1 cellular context compared by ENCODE assay signal in the genomic region with DNA sequence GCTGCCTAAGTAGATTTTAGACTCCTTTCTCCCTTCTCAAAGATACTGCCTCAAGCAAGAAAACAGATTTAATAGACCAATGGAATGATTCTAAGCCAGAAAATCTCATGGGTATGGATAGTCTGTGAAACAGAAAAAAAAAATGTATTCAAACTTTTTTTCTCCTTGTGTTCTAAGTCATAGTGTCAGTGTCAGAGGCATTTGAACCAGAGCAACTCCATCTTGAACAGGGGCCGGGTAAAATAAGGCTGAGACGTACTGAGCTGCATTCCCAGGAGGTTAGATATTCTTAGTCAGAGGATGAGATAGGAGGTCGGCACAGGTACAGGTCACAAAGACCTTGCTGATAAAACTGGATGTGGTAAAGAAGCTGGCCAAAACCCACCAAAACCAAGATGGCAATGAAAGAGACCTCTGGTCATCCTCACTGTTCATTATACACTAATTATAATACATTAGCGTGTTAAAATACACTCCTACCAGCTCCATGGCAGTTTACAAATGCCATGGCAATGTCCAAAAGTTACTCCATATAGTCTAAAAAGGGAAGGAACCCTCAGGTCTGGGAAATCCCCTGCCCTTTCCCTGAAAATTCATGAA.
TF ChIP-seq lines count a peak whose summit lies in the region.

No MANE protein-coding gene starts in this region.

TF ChIP-seq in K562, 482 proteins besides CTCF, POLR2A, EP300 and RAD21 (continued from another document and continues in another):
- TF ChIP-seq NR2C2 (CRISPR knock-in tag; IDR thresholded peaks at IDR 0.05) (no peak), NR2C2 (tag; IDR thresholded peaks at IDR 0.05) (peak; percentile 67), ZNF3 (CRISPR knock-in tag; IDR thresholded peaks at IDR 0.05) (0 out of 2 replicates have a peak, but pooled peaks have one; percentile 22), CBX2 (IDR thresholded peaks at IDR 0.05; ENCODE audit: insufficient read depth, low read length, poor library complexity, severe bottlenecking) (no peak), ZNF695 (CRISPR knock-in tag; IDR thresholded peaks at IDR 0.05) (peak; percentile 94), HDAC8 (tag; IDR thresholded peaks at IDR 0.05) (peak; percentile 94), ZBTB8A (IDR thresholded peaks at IDR 0.05; ENCODE audit: partially characterized antibody) (no peak), ZNF584 (CRISPR knock-in tag; IDR thresholded peaks at IDR 0.05; ENCODE audit: low read depth) (peak; percentile 97), POLR2G (IDR thresholded peaks at IDR 0.05; ENCODE audit: low read depth, low read length) (no peak), NR4A1 (CRISPR knock-in tag; IDR thresholded peaks at IDR 0.05) (peak; percentile 93; the same call in 1 of the 2 replicates), NR4A1 (tag; IDR thresholded peaks at IDR 0.05) (peak; percentile 98), MYNN (IDR thresholded peaks at IDR 0.05) (no peak), MYNN (CRISPR knock-in tag; IDR thresholded peaks at IDR 0.05) (no peak), ZNF561 (CRISPR knock-in tag; conservative IDR thresholded peaks at IDR 0.05) (peak; percentile 82; the same call in 1 of the 2 replicates), NONO (IDR thresholded peaks at IDR 0.05; ENCODE audit: low read depth in 2 of 2, low read length in 1 of 2) (no peak), ZNF699 (CRISPR knock-in tag; IDR thresholded peaks at IDR 0.05; ENCODE audit: insufficient replicate concordance) (peak; percentile 90), POLR2B (IDR thresholded peaks at IDR 0.05; ENCODE audit: low read depth, partially characterized antibody) (no peak), MTA2 (IDR thresholded peaks at IDR 0.05; ENCODE audit: low read depth) (no peak), TAF7 (tag; IDR thresholded peaks at IDR 0.05) (peak; percentile 63), ZNF583 (CRISPR knock-in tag; IDR thresholded peaks at IDR 0.05) (peak; percentile 92; the same call in 1 of the 2 replicates), POLR3G (IDR thresholded peaks at IDR 0.05; ENCODE audit: extremely low read depth, insufficient read length, insufficient replicate concordance) (no peak), CHD1 (IDR thresholded peaks at IDR 0.05; ENCODE audit: low read length) (peak; percentile 23), NCOA4 (IDR thresholded peaks at IDR 0.05; ENCODE audit: partially characterized antibody) (no peak), NFE2L1 (tag; IDR thresholded peaks at IDR 0.05; ENCODE audit: borderline replicate concordance, low read depth) (peak; percentile 31; the same call in 1 of the 2 replicates), RBM15 (IDR thresholded peaks at IDR 0.05; ENCODE audit: insufficient read depth, low read length) (no peak), ZBTB49 (CRISPR knock-in tag; IDR thresholded peaks at IDR 0.05; ENCODE audit: borderline replicate concordance) (no peak), KLF10 (CRISPR knock-in tag; IDR thresholded peaks at IDR 0.05) (peak; percentile 42; the same call in 1 of the 2 replicates), HMG20A (CRISPR knock-in tag; conservative IDR thresholded peaks at IDR 0.05) (no peak), ZNF239 (CRISPR knock-in tag; IDR thresholded peaks at IDR 0.05) (peak; percentile 86), ZBTB34 (CRISPR knock-in tag; IDR thresholded peaks at IDR 0.05) (peak; percentile 92), ZNF165 (CRISPR knock-in tag; IDR thresholded peaks at IDR 0.05; ENCODE audit: borderline replicate concordance) (peak; percentile 95), CREB3L1 (IDR thresholded peaks at IDR 0.05; ENCODE audit: borderline replicate concordance, low read depth) (no peak), SIN3A (IDR thresholded peaks at IDR 0.05; ENCODE audit: borderline replicate concordance in 2 of 2, control insufficient read depth in 1 of 2, low read depth in 2 of 2, low read length in 2 of 2) (no peak), FOXA1 (IDR thresholded peaks at IDR 0.05; ENCODE audit: borderline replicate concordance) (no peak), MTF1 (CRISPR knock-in tag; IDR thresholded peaks at IDR 0.05; ENCODE audit: borderline replicate concordance) (peak; percentile 85; the same call in 1 of the 2 replicates), ZBTB33 (CRISPR knock-in tag; IDR thresholded peaks at IDR 0.05) (no peak), ZNF717 (CRISPR knock-in tag; IDR thresholded peaks at IDR 0.05) (no peak), ZNF696 (CRISPR knock-in tag; conservative IDR thresholded peaks at IDR 0.05) (no peak), ZFP1 (CRISPR knock-in tag; IDR thresholded peaks at IDR 0.05) (peak; percentile 70; the same call in 1 of the 2 replicates)
- TF ChIP-seq, protein P1, sequence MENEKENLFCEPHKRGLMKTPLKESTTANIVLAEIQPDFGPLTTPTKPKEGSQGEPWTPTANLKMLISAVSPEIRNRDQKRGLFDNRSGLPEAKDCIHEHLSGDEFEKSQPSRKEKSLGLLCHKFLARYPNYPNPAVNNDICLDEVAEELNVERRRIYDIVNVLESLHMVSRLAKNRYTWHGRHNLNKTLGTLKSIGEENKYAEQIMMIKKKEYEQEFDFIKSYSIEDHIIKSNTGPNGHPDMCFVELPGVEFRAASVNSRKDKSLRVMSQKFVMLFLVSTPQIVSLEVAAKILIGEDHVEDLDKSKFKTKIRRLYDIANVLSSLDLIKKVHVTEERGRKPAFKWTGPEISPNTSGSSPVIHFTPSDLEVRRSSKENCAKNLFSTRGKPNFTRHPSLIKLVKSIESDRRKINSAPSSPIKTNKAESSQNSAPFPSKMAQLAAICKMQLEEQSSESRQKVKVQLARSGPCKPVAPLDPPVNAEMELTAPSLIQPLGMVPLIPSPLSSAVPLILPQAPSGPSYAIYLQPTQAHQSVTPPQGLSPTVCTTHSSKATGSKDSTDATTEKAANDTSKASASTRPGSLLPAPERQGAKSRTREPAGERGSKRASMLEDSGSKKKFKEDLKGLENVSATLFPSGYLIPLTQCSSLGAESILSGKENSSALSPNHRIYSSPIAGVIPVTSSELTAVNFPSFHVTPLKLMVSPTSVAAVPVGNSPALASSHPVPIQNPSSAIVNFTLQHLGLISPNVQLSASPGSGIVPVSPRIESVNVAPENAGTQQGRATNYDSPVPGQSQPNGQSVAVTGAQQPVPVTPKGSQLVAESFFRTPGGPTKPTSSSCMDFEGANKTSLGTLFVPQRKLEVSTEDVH (IDR thresholded peaks at IDR 0.05; ENCODE audit: low read depth, partially characterized antibody), result no peak
- TF ChIP-seq, protein P2, sequence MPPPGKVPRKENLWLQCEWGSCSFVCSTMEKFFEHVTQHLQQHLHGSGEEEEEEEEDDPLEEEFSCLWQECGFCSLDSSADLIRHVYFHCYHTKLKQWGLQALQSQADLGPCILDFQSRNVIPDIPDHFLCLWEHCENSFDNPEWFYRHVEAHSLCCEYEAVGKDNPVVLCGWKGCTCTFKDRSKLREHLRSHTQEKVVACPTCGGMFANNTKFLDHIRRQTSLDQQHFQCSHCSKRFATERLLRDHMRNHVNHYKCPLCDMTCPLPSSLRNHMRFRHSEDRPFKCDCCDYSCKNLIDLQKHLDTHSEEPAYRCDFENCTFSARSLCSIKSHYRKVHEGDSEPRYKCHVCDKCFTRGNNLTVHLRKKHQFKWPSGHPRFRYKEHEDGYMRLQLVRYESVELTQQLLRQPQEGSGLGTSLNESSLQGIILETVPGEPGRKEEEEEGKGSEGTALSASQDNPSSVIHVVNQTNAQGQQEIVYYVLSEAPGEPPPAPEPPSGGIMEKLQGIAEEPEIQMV (tag; conservative IDR thresholded peaks at IDR 0.05; ENCODE audit: low read depth), result peak; percentile 87
- TF ChIP-seq, protein P3, sequence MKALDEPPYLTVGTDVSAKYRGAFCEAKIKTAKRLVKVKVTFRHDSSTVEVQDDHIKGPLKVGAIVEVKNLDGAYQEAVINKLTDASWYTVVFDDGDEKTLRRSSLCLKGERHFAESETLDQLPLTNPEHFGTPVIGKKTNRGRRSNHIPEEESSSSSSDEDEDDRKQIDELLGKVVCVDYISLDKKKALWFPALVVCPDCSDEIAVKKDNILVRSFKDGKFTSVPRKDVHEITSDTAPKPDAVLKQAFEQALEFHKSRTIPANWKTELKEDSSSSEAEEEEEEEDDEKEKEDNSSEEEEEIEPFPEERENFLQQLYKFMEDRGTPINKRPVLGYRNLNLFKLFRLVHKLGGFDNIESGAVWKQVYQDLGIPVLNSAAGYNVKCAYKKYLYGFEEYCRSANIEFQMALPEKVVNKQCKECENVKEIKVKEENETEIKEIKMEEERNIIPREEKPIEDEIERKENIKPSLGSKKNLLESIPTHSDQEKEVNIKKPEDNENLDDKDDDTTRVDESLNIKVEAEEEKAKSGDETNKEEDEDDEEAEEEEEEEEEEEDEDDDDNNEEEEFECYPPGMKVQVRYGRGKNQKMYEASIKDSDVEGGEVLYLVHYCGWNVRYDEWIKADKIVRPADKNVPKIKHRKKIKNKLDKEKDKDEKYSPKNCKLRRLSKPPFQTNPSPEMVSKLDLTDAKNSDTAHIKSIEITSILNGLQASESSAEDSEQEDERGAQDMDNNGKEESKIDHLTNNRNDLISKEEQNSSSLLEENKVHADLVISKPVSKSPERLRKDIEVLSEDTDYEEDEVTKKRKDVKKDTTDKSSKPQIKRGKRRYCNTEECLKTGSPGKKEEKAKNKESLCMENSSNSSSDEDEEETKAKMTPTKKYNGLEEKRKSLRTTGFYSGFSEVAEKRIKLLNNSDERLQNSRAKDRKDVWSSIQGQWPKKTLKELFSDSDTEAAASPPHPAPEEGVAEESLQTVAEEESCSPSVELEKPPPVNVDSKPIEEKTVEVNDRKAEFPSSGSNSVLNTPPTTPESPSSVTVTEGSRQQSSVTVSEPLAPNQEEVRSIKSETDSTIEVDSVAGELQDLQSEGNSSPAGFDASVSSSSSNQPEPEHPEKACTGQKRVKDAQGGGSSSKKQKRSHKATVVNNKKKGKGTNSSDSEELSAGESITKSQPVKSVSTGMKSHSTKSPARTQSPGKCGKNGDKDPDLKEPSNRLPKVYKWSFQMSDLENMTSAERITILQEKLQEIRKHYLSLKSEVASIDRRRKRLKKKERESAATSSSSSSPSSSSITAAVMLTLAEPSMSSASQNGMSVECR (CRISPR knock-in tag; IDR thresholded peaks at IDR 0.05), result no peak
- TF ChIP-seq, protein P4, sequence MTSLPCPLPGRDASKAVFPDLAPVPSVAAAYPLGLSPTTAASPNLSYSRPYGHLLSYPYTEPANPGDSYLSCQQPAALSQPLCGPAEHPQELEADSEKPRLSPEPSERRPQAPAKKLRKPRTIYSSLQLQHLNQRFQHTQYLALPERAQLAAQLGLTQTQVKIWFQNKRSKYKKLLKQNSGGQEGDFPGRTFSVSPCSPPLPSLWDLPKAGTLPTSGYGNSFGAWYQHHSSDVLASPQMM (CRISPR knock-in tag; IDR thresholded peaks at IDR 0.05), result no peak
- TF ChIP-seq, protein P5, sequence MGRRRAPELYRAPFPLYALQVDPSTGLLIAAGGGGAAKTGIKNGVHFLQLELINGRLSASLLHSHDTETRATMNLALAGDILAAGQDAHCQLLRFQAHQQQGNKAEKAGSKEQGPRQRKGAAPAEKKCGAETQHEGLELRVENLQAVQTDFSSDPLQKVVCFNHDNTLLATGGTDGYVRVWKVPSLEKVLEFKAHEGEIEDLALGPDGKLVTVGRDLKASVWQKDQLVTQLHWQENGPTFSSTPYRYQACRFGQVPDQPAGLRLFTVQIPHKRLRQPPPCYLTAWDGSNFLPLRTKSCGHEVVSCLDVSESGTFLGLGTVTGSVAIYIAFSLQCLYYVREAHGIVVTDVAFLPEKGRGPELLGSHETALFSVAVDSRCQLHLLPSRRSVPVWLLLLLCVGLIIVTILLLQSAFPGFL (CRISPR knock-in tag; IDR thresholded peaks at IDR 0.05), result no peak
